In genomic region chr1:203692565-203693470, GRCh38 we compare ENCODE assay signal across 8 cellular contexts.
DNase-seq lines count a peak whose midpoint lies in the region; ATAC-seq and TF ChIP-seq lines count a peak whose summit lies in the region.

No MANE protein-coding gene starts in this region.

- no peak for DNase-seq in activated CD4-positive, CD25-positive, alpha-beta regulatory T cell treated with anti-CD3 and anti-CD28 coated beads, Interleukin-2, amount 50 U/mL, for 72 hours
- DNase-seq in activated CD4-positive, alpha-beta memory T cell treated with anti-CD3 and anti-CD28 coated beads for 36 hours: peak; percentile 48
- DNase-seq in foreskin melanocyte (peak; percentile 89), progenitor cell of endocrine pancreas (ENCODE audit: low spot score, unreplicated experiment) (no peak), KBM-7 (no peak), COR-L47 (lab: John Stamatoyannopoulos, UW) (no peak)
- no peak for DNase-seq in activated CD8-positive, alpha-beta memory T cell treated with anti-CD3 and anti-CD28 coated beads for 24 hours

- no peaks in the 10 kb centered on the region for H3K9me3 Mint-ChIP-seq in activated CD4-positive, alpha-beta memory T cell treated with anti-CD3 and anti-CD28 coated beads for 36 hours
- H3K9me3 Mint-ChIP-seq in progenitor cell of endocrine pancreas (ENCODE audit: low read depth): no peaks in the 10 kb centered on the region

- intact Hi-C loops in activated CD4-positive, alpha-beta memory T cell treated with anti-CD3 and anti-CD28 coated beads for 36 hours (cut with micrococcal nuclease): loop anchor here (1.0 to 2.0 kb wide), 2 partner anchors 19 to 40 kb away; no protein-coding TSS in a partner anchor

- peak overlapping the region; percentile 78 for H3K27ac Mint-ChIP-seq in activated CD4-positive, alpha-beta memory T cell treated with anti-CD3 and anti-CD28 coated beads for 36 hours
- peak overlapping the region; percentile 47 for H3K27ac Mint-ChIP-seq in progenitor cell of endocrine pancreas

- peak; percentile 39 to 47 for ATAC-seq in activated CD4-positive, CD25-positive, alpha-beta regulatory T cell treated with anti-CD3 and anti-CD28 coated beads, Interleukin-2, amount 50 U/mL, for 24 hours

- H3K36me3 Mint-ChIP-seq in activated CD4-positive, alpha-beta memory T cell treated with anti-CD3 and anti-CD28 coated beads for 36 hours: peaks cover 1% of the 10 kb centered on the region
- H3K36me3 Mint-ChIP-seq in progenitor cell of endocrine pancreas (ENCODE audit: insufficient read depth): peaks cover 4% of the 10 kb centered on the region

- CTCF ChIA-PET in activated CD4-positive, alpha-beta memory T cell treated with anti-CD3 and anti-CD28 coated beads for 36 hours (lab: Charles Lee): interaction anchor here (0.6 to 3.1 kb wide), 11 partner anchors 9 to 426 kb away, joined by 3 to 17 read pairs (median 4); partner anchors contain the start of gene ATP2B4

- peaks cover 46% of the 10 kb centered on the region for H3K4me1 Mint-ChIP-seq in activated CD4-positive, alpha-beta memory T cell treated with anti-CD3 and anti-CD28 coated beads for 36 hours (ENCODE audit: low read depth)
- peaks cover 12% of the 10 kb centered on the region for H3K4me1 Mint-ChIP-seq in progenitor cell of endocrine pancreas (ENCODE audit: low read depth)

- in situ Hi-C loops in KBM-7 (cut with MboI; ENCODE audit: low pct_unique_long_range_greater_than_20kb, low sequenced_read_pairs): no loop called here

- POLR2A ChIA-PET in activated CD4-positive, alpha-beta memory T cell treated with anti-CD3 and anti-CD28 coated beads for 36 hours (lab: Charles Lee): interaction anchor here (1.0 to 2.8 kb wide), 3 partner anchors 11 to 67 kb away, joined by 3 to 13 read pairs (median 4); partner anchors contain the start of gene ATP2B4

- H3K4me3 Mint-ChIP-seq in activated CD4-positive, alpha-beta memory T cell treated with anti-CD3 and anti-CD28 coated beads for 36 hours: no peak overlapping the region
- H3K4me3 Mint-ChIP-seq in progenitor cell of endocrine pancreas (ENCODE audit: low read depth): no peak overlapping the region

- TF ChIP-seq CTCF in progenitor cell of endocrine pancreas (IDR thresholded peaks at IDR 0.05; ENCODE audit: unreplicated experiment): no peak

- H3K27me3 Mint-ChIP-seq in activated CD4-positive, alpha-beta memory T cell treated with anti-CD3 and anti-CD28 coated beads for 36 hours: no peaks in the 10 kb centered on the region
- no peaks in the 10 kb centered on the region for H3K27me3 Mint-ChIP-seq in progenitor cell of endocrine pancreas

Comparison
In these comparisons a context has a peak if more than half of its experiments do, and no peak if none do; other contexts are left out.
1. DNase-seq: peak in activated CD4-positive, alpha-beta memory T cell treated with anti-CD3 and anti-CD28 coated beads for 36 hours (single experiment) and foreskin melanocyte (single experiment); none in activated CD4-positive, CD25-positive, alpha-beta regulatory T cell treated with anti-CD3 and anti-CD28 coated beads, Interleukin-2, amount 50 U/mL, for 72 hours (single experiment), progenitor cell of endocrine pancreas (single experiment), KBM-7 (single experiment), COR-L47 (single experiment) and activated CD8-positive, alpha-beta memory T cell treated with anti-CD3 and anti-CD28 coated beads for 24 hours (single experiment).